1 cellular context compared by ENCODE assay signal in the genomic region with DNA sequence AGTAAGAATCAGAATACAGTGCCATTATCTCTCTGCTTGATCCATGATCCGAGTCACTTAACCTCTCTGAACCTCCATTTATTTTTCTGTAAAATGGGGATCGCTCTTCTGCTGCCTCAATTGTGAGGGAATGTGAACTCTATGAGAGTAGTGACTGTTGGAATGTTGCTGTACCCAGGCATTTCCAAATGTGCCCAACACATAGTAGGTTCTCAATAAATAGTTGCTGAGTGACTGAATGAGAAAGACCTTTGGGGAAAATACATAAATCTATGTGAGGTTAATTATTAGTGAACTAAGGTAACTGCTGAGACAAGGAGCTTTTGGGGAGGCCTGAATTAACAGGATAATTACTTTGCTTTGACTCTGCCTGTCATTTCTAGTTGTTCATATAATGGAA.
TF ChIP-seq lines count a peak whose summit lies in the region.

No MANE protein-coding gene starts in this region.

TF ChIP-seq in GM23338, 12 proteins besides CTCF, POLR2A, EP300 and RAD21 (continued from another document):
- TF ChIP-seq ZNF462 (CRISPR knock-in tag; IDR thresholded peaks at IDR 0.05), result no peak
- TF ChIP-seq EZH2 (IDR thresholded peaks at IDR 0.05; ENCODE audit: low read depth, unreplicated experiment), result no peak
- TF ChIP-seq POLR2AphosphoS5 (IDR thresholded peaks at IDR 0.05; ENCODE audit: low read depth), result no peak
- no peak for TF ChIP-seq CREB1 (CRISPR knock-in tag; IDR thresholded peaks at IDR 0.05; ENCODE audit: low read depth)
- no peak for TF ChIP-seq STAT1 (IDR thresholded peaks at IDR 0.05; ENCODE audit: unreplicated experiment)
